ENCODE assay signal across 10 cellular contexts in the genomic region with DNA sequence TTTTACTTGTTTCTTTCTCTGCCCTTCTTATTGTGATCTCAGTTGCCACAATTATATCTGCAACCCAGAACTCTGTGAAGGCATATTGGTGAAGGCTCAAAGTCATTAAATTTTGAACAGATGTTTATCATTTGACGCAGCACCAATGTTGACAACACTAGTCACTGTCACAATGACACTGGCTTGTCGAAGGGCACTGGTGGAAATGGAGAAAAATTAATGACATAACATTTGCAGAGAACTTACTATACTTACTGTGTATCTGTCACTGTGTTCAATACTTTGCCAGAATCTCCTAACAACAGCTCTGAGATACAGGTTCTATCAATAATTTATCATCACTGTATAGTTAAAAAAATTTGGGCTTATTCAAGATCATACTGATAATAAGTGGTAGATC.
"Had no signal": no experiment of that assay in that cellular context is flagged by ENCODE, and none has a peak within 500 bp of the region (broad histone marks: within the 10 kb centered on the region; RNA-seq: fewer than 3 reads in every experiment).

No MANE protein-coding gene starts in this region.

- H3K9ac ChIP-seq: GM23248 had no signal

- H3K27ac ChIP-seq: GM23248 had no signal

- H3K4me3 ChIP-seq: GM23248, GM23338, HAP-1 had no signal

- FAIRE-seq: H54 had no signal

- ATAC-seq: GM23338, HCT116 had no signal

- H3K9me3 ChIP-seq: HAP-1 had no signal

- H3K4me1 ChIP-seq: HAP-1 had no signal

- H3K36me3 ChIP-seq: HAP-1 had no signal

- H3K4me2 ChIP-seq: GM23338 had no signal

- H2AFZ ChIP-seq: GM23248, GM23338 had no signal

- DNase-seq: GM23248, GOT3, H7, H9, HCEC 1CT, HFFc6 had no signal
